8 cellular contexts compared by ENCODE assay signal in the genomic region with DNA sequence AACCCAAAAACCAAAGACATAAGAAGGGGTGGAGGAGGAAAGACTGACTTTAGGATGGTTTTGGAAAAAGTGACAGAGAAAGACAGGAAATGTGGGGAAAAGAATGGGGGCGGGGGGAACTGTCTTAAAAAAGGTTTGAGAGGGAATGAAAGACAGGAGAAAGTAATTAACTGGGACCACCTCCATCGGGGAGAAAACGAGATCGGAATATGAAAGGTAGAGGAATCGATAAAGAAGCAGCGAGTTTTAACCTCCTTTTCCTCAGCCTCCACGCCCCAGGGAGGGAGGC. TPM values are rescaled to one million over a fixed set of nuclear protein-coding genes. Genes with fewer than 3 reads are reported as not detected.
A peak's percentile ranks its signal among the peaks of the same experiment; 100 is the strongest.
DNase-seq lines count a peak whose midpoint lies in the region; ATAC-seq and TF ChIP-seq lines count a peak whose summit lies in the region.

No MANE protein-coding gene starts in this region.

- H3K4me1 ChIP-seq in ACC112 (ENCODE audit: control insufficient read depth, insufficient read depth, low read length, unreplicated experiment) (peaks cover 25% of the 10 kb centered on the region), body of pancreas (peaks cover 11% of the 10 kb centered on the region)

- H3K9me3 Mint-ChIP-seq in HFFc6 (no peaks in the 10 kb centered on the region), mesothelial cell of epicardium (no peaks in the 10 kb centered on the region)

- no peak for TF ChIP-seq POLR2A in body of pancreas (IDR thresholded peaks at IDR 0.05)

- peaks cover 39% of the 10 kb centered on the region for H3K4me1 Mint-ChIP-seq in HFFc6 (ENCODE audit: low read depth)
- H3K4me1 Mint-ChIP-seq in mesothelial cell of epicardium, result peaks cover 28% of the 10 kb centered on the region

- H3K27me3 ChIP-seq in ACC112 (ENCODE audit: insufficient read depth, low read length) (no peaks in the 10 kb centered on the region), body of pancreas (no peaks in the 10 kb centered on the region)

- H3K27ac ChIP-seq in ACC112 (ENCODE audit: low read depth, low read length), result peak overlapping the region; percentile 83
- H3K27ac ChIP-seq in body of pancreas, result peak overlapping the region; percentile 84 to 96 (median 90)

- H3K36me3 Mint-ChIP-seq in HFFc6 (ENCODE audit: low read depth) (peaks cover 5% of the 10 kb centered on the region), mesothelial cell of epicardium (no peaks in the 10 kb centered on the region)

- H3K27ac Mint-ChIP-seq in HFFc6 (peak overlapping the region; percentile 97), mesothelial cell of epicardium (peak overlapping the region; percentile 98)

- ATAC-seq in body of pancreas (no peak), GM18520 (IDR thresholded peaks at IDR 0.05; ENCODE audit: unreplicated experiment) (no peak)

- TF ChIP-seq CTCF in HFFc6 (IDR thresholded peaks at IDR 0.05) (no peak), body of pancreas (IDR thresholded peaks at IDR 0.05) (no peak), mesothelial cell of epicardium (IDR thresholded peaks at IDR 0.05; ENCODE audit: unreplicated experiment) (no peak)

- H3K36me3 ChIP-seq in ACC112 (ENCODE audit: insufficient read depth, low read length), result no peaks in the 10 kb centered on the region
- H3K36me3 ChIP-seq in body of pancreas (replicated peaks in 1 of 2; ENCODE audit: insufficient read depth in 1 of 2, low read depth in 2 of 2), result no peaks in the 10 kb centered on the region

- WGBS in body of pancreas, 2 donors, result 0 to 1% methylated on average over 7 of the region's 7 CpGs

- H3K27me3 Mint-ChIP-seq in HFFc6 (ENCODE audit: insufficient read depth) (peaks cover 1% of the 10 kb centered on the region; the same call in 1 of the 2 replicates), mesothelial cell of epicardium (ENCODE audit: low read depth) (no peaks in the 10 kb centered on the region)

- H3K9me3 ChIP-seq in body of pancreas, result no peaks in the 10 kb centered on the region

- peaks cover 59% of the 10 kb centered on the region for H3K79me2 ChIP-seq in ACC112 (ENCODE audit: control insufficient read depth, insufficient read depth, low read length, unreplicated experiment)

- peak overlapping the region; percentile 93 for H2AFZ ChIP-seq in ACC112 (ENCODE audit: low read length, unreplicated experiment)

- H3K4me3 Mint-ChIP-seq in HFFc6 (peak overlapping the region; percentile 98), mesothelial cell of epicardium (peak overlapping the region; percentile 94)

- intact Hi-C loops in body of pancreas (cut with DNase I), result no loop called here

- DNase-seq in HFFc6 (no peak), body of pancreas (no peak), mesothelial cell of epicardium (ENCODE audit: low spot score in 2 of 2, unreplicated experiment in 2 of 2) (no peak), NCI-H1436 (lab: John Stamatoyannopoulos, UW) (no peak), 8988T (no peak), DMS153 (lab: John Stamatoyannopoulos, UW) (no peak)

- H3K4me3 ChIP-seq in ACC112 (ENCODE audit: low read depth, low read length), result peak overlapping the region; percentile 89
- H3K4me3 ChIP-seq in body of pancreas, result peak overlapping the region; percentile 79 to 98

RNA-seq across cellular contexts. Expression of a gene that starts 0.5 kb away (rescaled TPM):
- 10 to 100 TPM; 40.0 to 52.1 (median 48.4) TPM for total RNA-seq in HFFc6 (2021; fragmentation: NEBNext Ultra II Directional; extraction: Animal tissue kit (Norgen Biotek cat#: 25700))
- 10 to 100 TPM in 1 of 2 donors, 1 to 10 TPM in 1; 6.9 to 14.5 TPM for total RNA-seq in body of pancreas
- 34.6 to 37.4 TPM (median 36.9 TPM) in 3 replicates for total RNA-seq in mesothelial cell of epicardium
